ENCODE assay signal across 11 cellular contexts in genomic region chrX:45505214-45505613, GRCh38.
DNase-seq lines count a peak whose midpoint lies in the region; ATAC-seq and TF ChIP-seq lines count a peak whose summit lies in the region.
"Had no signal": no experiment of that assay in that cellular context is flagged by ENCODE, and none has a peak within 500 bp of the region (broad histone marks: within the 10 kb centered on the region; RNA-seq: fewer than 3 reads in every experiment).

No MANE protein-coding gene starts in this region.

- H2AFZ ChIP-seq in mammary epithelial cell (ENCODE audit: low read depth, low read length) (no peak overlapping the region), MM.1S (ENCODE audit: low read length) (no peak overlapping the region)

- peaks cover 9% of the 10 kb centered on the region for H3K4me1 Mint-ChIP-seq in WTC11

- peaks cover 13% of the 10 kb centered on the region; the same call in 1 of the 2 replicates for H3K9me3 Mint-ChIP-seq in WTC11

- TF ChIP-seq CTCF in AG10803 (conservative IDR thresholded peaks at IDR 0.05; ENCODE audit: low read length) (no peak), mammary epithelial cell (conservative IDR thresholded peaks at IDR 0.05 in 1 of 2, IDR thresholded peaks at IDR 0.05 in 1 of 2; ENCODE audit: extremely low read depth in 1 of 2, insufficient read depth in 1 of 2, low read depth in 1 of 2, low read length in 2 of 2) (no peak), WTC11 (IDR thresholded peaks at IDR 0.05) (no peak), MM.1S (IDR thresholded peaks at IDR 0.05; ENCODE audit: low read length) (no peak)

- H3K79me2 ChIP-seq in mammary epithelial cell (ENCODE audit: insufficient read depth, low read length) (no peaks in the 10 kb centered on the region), MM.1S (ENCODE audit: low read length) (no peaks in the 10 kb centered on the region)

- H3K27ac ChIP-seq in mammary epithelial cell (ENCODE audit: insufficient read depth, low read depth, low read length) (peak overlapping the region; percentile 92), MM.1S (ENCODE audit: low read length) (no peak overlapping the region)

- no peaks in the 10 kb centered on the region for H4K20me1 ChIP-seq in mammary epithelial cell (ENCODE audit: insufficient read depth, low read length)
- no peaks in the 10 kb centered on the region for H4K20me1 ChIP-seq in MM.1S (ENCODE audit: insufficient read depth, low read length)

- H3K9me3 ChIP-seq in mammary epithelial cell (replicated peaks; ENCODE audit: insufficient read depth, low read length) (no peaks in the 10 kb centered on the region), MM.1S (replicated peaks; ENCODE audit: insufficient read depth, low read length) (no peaks in the 10 kb centered on the region)

- ATAC-seq in WTC11 (no peak), GM21515 (IDR thresholded peaks at IDR 0.05; ENCODE audit: unreplicated experiment) (no peak)

- no peak overlapping the region for H3K27ac Mint-ChIP-seq in WTC11
- H3K27ac Mint-ChIP-seq: activated naive CD4-positive, alpha-beta T cell treated with anti-CD3 and anti-CD28 coated beads for 36 hours; progenitor cell of endocrine pancreas had no signal

- peaks cover 17% of the 10 kb centered on the region for H3K36me3 Mint-ChIP-seq in WTC11

- H3K4me2 ChIP-seq in mammary epithelial cell (ENCODE audit: insufficient read depth, low read depth, low read length) = peak overlapping the region; percentile 60
- no peak overlapping the region for H3K4me2 ChIP-seq in MM.1S (ENCODE audit: low read depth, low read length)

- H3K4me3 ChIP-seq in AG10803 (ENCODE audit: low read length) (no peak overlapping the region), mammary epithelial cell (replicated peaks in 1 of 3; ENCODE audit: insufficient read depth in 1 of 3, low read depth in 2 of 3, low read length in 3 of 3) (peak overlapping the region in 1 of 3 experiments; percentile 3), MM.1S (ENCODE audit: low read length) (no peak overlapping the region)

- BruUV-seq in mammary epithelial cell (replicated peaks; lab: Mats Ljungman, UMichigan) = no TSS peak

- peak overlapping the region; percentile 64 for H3K9ac ChIP-seq in mammary epithelial cell (ENCODE audit: insufficient read depth, low read length)
- no peak overlapping the region for H3K9ac ChIP-seq in MM.1S (ENCODE audit: low read length)

- dilution Hi-C loops in mammary epithelial cell (cut with HindIII; ENCODE audit: low sequenced_read_pairs) = no loop called here

- intact Hi-C loops in mammary epithelial cell (cut with micrococcal nuclease) = loop anchor here (5.0 kb wide), 1 partner anchor 58 kb away; no protein-coding TSS in a partner anchor

- H3K4me1 ChIP-seq in mammary epithelial cell (ENCODE audit: insufficient read depth, low read length) (peaks cover 38% of the 10 kb centered on the region), MM.1S (ENCODE audit: low read length) (peaks cover 6% of the 10 kb centered on the region)

- 0% methylated on average over 1 of the region's 1 CpG for WGBS in mammary epithelial cell (ENCODE audit: low coverage, missing lambda C conversion rate)

- CTCF ChIA-PET in mammary epithelial cell (lab: Charles Lee; ENCODE audit: low non-redundant PET) = no interaction called here
- CTCF ChIA-PET in WTC11 (lab: Charles Lee) = no interaction called here

- H3K27me3 Mint-ChIP-seq in WTC11 (ENCODE audit: low read depth) = no peaks in the 10 kb centered on the region
- H3K27me3 Mint-ChIP-seq: progenitor cell of endocrine pancreas had no signal

- H3K27me3 ChIP-seq in mammary epithelial cell (ENCODE audit: insufficient read depth, low read length) (no peaks in the 10 kb centered on the region), MM.1S (replicated peaks; ENCODE audit: insufficient read depth, low read length) (no peaks in the 10 kb centered on the region)

- H3K9me2 ChIP-seq in MM.1S (replicated peaks; ENCODE audit: insufficient read depth, low read length) = no peaks in the 10 kb centered on the region

- DNase-seq in AG10803 (ENCODE audit: low read depth) (peak; percentile 55), HT1080 (ENCODE audit: low read depth) (peak; percentile 68), mammary epithelial cell (peak; percentile 91), myocyte (ENCODE audit: low read depth) (peak; percentile 75), T-helper 9 cell (no peak), WTC11 (ENCODE audit: low spot score) (no peak), MM.1S (no peak)
- DNase-seq: activated naive CD4-positive, alpha-beta T cell treated with anti-CD3 and anti-CD28 coated beads for 36 hours; NCI-H187 treated with DMSO at 0.1 percent for 48 hours had no signal

- no peaks in the 10 kb centered on the region for H3K36me3 ChIP-seq in mammary epithelial cell (ENCODE audit: insufficient read depth, low read length)
- no peaks in the 10 kb centered on the region for H3K36me3 ChIP-seq in MM.1S (replicated peaks; ENCODE audit: insufficient read depth, low read length)

- in situ Hi-C loops in mammary epithelial cell (cut with MboI; ENCODE audit: low sequenced_read_pairs in 2 of 2) = loop anchor here in 1 of 2 donors (25.0 kb wide), 1 partner anchor 882 kb away; no protein-coding TSS in a partner anchor

- H3F3A ChIP-seq in MM.1S (ENCODE audit: insufficient read depth, low read length) = no peaks in the 10 kb centered on the region

- POLR2A ChIA-PET in WTC11 (lab: Charles Lee) = no interaction called here

- no peak overlapping the region for H3K4me3 Mint-ChIP-seq in WTC11
- H3K4me3 Mint-ChIP-seq: activated naive CD4-positive, alpha-beta T cell treated with anti-CD3 and anti-CD28 coated beads for 36 hours had no signal

TF ChIP-seq in WTC11, 78 proteins besides CTCF, POLR2A, EP300 and RAD21:
- no peak for TF ChIP-seq ETV6 (CRISPR knock-in tag; IDR thresholded peaks at IDR 0.05)
- TF ChIP-seq, protein P1, sequence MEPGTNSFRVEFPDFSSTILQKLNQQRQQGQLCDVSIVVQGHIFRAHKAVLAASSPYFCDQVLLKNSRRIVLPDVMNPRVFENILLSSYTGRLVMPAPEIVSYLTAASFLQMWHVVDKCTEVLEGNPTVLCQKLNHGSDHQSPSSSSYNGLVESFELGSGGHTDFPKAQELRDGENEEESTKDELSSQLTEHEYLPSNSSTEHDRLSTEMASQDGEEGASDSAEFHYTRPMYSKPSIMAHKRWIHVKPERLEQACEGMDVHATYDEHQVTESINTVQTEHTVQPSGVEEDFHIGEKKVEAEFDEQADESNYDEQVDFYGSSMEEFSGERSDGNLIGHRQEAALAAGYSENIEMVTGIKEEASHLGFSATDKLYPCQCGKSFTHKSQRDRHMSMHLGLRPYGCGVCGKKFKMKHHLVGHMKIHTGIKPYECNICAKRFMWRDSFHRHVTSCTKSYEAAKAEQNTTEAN (CRISPR knock-in tag; IDR thresholded peaks at IDR 0.05) = no peak
- TF ChIP-seq ZNF425 (CRISPR knock-in tag; conservative IDR thresholded peaks at IDR 0.05) = no peak
- no peak for TF ChIP-seq ZNF219 (CRISPR knock-in tag; IDR thresholded peaks at IDR 0.05; ENCODE audit: borderline replicate concordance)
- TF ChIP-seq CBFB (CRISPR knock-in tag; IDR thresholded peaks at IDR 0.05; ENCODE audit: low read depth) = no peak
- TF ChIP-seq TEAD4 (CRISPR knock-in tag; IDR thresholded peaks at IDR 0.05) = no peak
- TF ChIP-seq, protein P2, sequence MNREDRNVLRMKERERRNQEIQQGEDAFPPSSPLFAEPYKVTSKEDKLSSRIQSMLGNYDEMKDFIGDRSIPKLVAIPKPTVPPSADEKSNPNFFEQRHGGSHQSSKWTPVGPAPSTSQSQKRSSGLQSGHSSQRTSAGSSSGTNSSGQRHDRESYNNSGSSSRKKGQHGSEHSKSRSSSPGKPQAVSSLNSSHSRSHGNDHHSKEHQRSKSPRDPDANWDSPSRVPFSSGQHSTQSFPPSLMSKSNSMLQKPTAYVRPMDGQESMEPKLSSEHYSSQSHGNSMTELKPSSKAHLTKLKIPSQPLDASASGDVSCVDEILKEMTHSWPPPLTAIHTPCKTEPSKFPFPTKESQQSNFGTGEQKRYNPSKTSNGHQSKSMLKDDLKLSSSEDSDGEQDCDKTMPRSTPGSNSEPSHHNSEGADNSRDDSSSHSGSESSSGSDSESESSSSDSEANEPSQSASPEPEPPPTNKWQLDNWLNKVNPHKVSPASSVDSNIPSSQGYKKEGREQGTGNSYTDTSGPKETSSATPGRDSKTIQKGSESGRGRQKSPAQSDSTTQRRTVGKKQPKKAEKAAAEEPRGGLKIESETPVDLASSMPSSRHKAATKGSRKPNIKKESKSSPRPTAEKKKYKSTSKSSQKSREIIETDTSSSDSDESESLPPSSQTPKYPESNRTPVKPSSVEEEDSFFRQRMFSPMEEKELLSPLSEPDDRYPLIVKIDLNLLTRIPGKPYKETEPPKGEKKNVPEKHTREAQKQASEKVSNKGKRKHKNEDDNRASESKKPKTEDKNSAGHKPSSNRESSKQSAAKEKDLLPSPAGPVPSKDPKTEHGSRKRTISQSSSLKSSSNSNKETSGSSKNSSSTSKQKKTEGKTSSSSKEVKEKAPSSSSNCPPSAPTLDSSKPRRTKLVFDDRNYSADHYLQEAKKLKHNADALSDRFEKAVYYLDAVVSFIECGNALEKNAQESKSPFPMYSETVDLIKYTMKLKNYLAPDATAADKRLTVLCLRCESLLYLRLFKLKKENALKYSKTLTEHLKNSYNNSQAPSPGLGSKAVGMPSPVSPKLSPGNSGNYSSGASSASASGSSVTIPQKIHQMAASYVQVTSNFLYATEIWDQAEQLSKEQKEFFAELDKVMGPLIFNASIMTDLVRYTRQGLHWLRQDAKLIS (CRISPR knock-in tag; IDR thresholded peaks at IDR 0.05; ENCODE audit: borderline replicate concordance) = no peak

Comparison
In these comparisons a context has a peak if more than half of its experiments do, and no peak if none do; other contexts are left out.
1. DNase-seq: peak in AG10803 (single experiment), HT1080 (single experiment), mammary epithelial cell (single experiment) and myocyte (single experiment); none in T-helper 9 cell (single experiment), WTC11 (single experiment) and MM.1S (single experiment).